In the genomic region with DNA sequence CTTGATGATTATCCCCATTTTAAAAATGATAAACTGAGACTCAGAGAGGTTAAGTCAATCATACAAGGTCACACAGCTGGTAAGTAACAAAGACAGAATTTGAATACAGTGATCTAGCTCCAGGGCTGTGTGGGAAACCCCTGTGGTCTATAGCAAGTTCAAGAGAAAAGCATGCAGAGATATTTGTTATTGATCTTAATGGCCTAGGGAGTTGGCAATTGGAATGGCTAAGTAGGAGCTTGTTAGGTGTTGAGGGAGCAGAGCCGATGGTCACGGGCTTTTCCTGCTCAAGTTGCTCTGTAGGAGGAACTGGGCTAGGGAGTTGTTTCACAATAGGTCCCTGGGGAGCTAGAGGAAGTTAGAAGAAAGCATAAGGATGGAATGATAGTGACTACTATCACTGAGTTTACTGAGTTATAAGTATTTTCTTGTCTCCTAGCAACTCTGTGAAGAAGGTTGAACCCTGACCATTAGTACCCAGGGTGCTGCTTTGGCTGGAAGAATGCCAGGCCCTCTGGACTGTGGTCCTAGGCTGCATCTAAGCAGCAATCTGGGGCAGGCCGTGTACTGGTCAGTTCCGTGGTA, we compare ENCODE assay signal across 9 cellular contexts. TPM values are rescaled to one million over a fixed set of nuclear protein-coding genes. Genes with fewer than 3 reads are reported as not detected.
A peak's percentile ranks its signal among the peaks of the same experiment; 100 is the strongest.
DNase-seq lines count a peak whose midpoint lies in the region; ATAC-seq and TF ChIP-seq lines count a peak whose summit lies in the region.
"Had no signal": no experiment of that assay in that cellular context is flagged by ENCODE, and none has a peak within 500 bp of the region (broad histone marks: within the 10 kb centered on the region; RNA-seq: fewer than 3 reads in every experiment).

No MANE protein-coding gene starts in this region.

- H3K27me3 Mint-ChIP-seq in activated T-helper 1 cell treated with anti-CD3 and anti-CD28 coated beads, Interleukin-12 subunit alpha, Interleukin-12 subunit beta, Interleukin-2, Interleukin-4 antibody, amounts not matched to agents 30 ng/mL and 10 ng/mL and 1 ng/mL, durations not matched to agents 14 hours and 24 hours and 36 hours (ENCODE audit: insufficient read depth), result no peaks in the 10 kb centered on the region

- H3K36me3 ChIP-seq in A673 (ENCODE audit: insufficient read depth, low read length, poor library complexity, severe bottlenecking) (no peaks in the 10 kb centered on the region), transverse colon (no peaks in the 10 kb centered on the region)
- H3K36me3 ChIP-seq: ascending aorta had no signal

- in situ Hi-C loops in transverse colon (cut with MboI; ENCODE audit: low pct_ligation_motif_present in 1 of 4, low pct_unique_long_range_greater_than_20kb in 1 of 4, low sequenced_read_pairs in 3 of 4), result no loop called here

- CTCF ChIA-PET in A673 (lab: Charles Lee), result interaction anchor here (0.7 kb wide), 1 partner anchor 323 kb away, joined by 3 read pairs; no protein-coding TSS in a partner anchor

- whole genome bisulfite sequencing in transverse colon (ENCODE audit: low coverage in 1 of 2), 2 donors, result 57 to 80% methylated on average over 1 to 4 of the region's 4 CpGs

- H3K27me3 ChIP-seq in A673 (replicated peaks; ENCODE audit: insufficient read depth, low read depth, low read length, poor library complexity), result no peaks in the 10 kb centered on the region
- H3K27me3 ChIP-seq in transverse colon, result no peaks in the 10 kb centered on the region
- H3K27me3 ChIP-seq: ascending aorta had no signal

- peak overlapping the region; percentile 84 for H3K27ac Mint-ChIP-seq in activated T-helper 1 cell treated with anti-CD3 and anti-CD28 coated beads, Interleukin-12 subunit alpha, Interleukin-12 subunit beta, Interleukin-2, Interleukin-4 antibody, amounts not matched to agents 30 ng/mL and 10 ng/mL and 1 ng/mL, durations not matched to agents 14 hours and 24 hours and 36 hours

- POLR2A ChIA-PET in A673 (lab: Charles Lee; ENCODE audit: low non-redundant PET), result no interaction called here

- H3K4me1 Mint-ChIP-seq in activated T-helper 1 cell treated with anti-CD3 and anti-CD28 coated beads, Interleukin-12 subunit alpha, Interleukin-12 subunit beta, Interleukin-2, Interleukin-4 antibody, amounts not matched to agents 30 ng/mL and 10 ng/mL and 1 ng/mL, durations not matched to agents 14 hours and 24 hours and 36 hours (ENCODE audit: low read depth), result peaks cover 30% of the 10 kb centered on the region

- peak overlapping the region; percentile 9 for H3K27ac ChIP-seq in A673 (ENCODE audit: low read depth, low read length, poor library complexity, severe bottlenecking)
- peak overlapping the region; percentile 48 to 72 (median 62) for H3K27ac ChIP-seq in transverse colon

- H3K4me1 ChIP-seq in A673 (ENCODE audit: insufficient read depth, low read length, poor library complexity, severe bottlenecking), result peaks cover 16% of the 10 kb centered on the region
- H3K4me1 ChIP-seq in transverse colon, result peaks cover 4 to 26% (median 9%) of the 10 kb centered on the region in 4 donors

- TF ChIP-seq CTCF in A673 (conservative IDR thresholded peaks at IDR 0.05; ENCODE audit: low read depth, low read length) (no peak), transverse colon (IDR thresholded peaks at IDR 0.05) (no peak)

- TF ChIP-seq POLR2A in transverse colon (IDR thresholded peaks at IDR 0.05), result no peak

- no peaks in the 10 kb centered on the region for H3K9me3 Mint-ChIP-seq in activated T-helper 1 cell treated with anti-CD3 and anti-CD28 coated beads, Interleukin-12 subunit alpha, Interleukin-12 subunit beta, Interleukin-2, Interleukin-4 antibody, amounts not matched to agents 30 ng/mL and 10 ng/mL and 1 ng/mL, durations not matched to agents 14 hours and 24 hours and 36 hours

- H3K9me3 ChIP-seq in A673 (ENCODE audit: low read depth, low read length, poor library complexity, severe bottlenecking), result no peaks in the 10 kb centered on the region
- H3K9me3 ChIP-seq in transverse colon, result no peaks in the 10 kb centered on the region
- H3K9me3 ChIP-seq: ascending aorta had no signal

- TF ChIP-seq EP300 in transverse colon (IDR thresholded peaks at IDR 0.05; ENCODE audit: low read depth), result no peak

- peak; percentile 87 for DNase-seq in A673 (ENCODE audit: low spot score)
- DNase-seq in activated T-helper 1 cell treated with anti-CD3 and anti-CD28 coated beads, Interleukin-12 subunit alpha, Interleukin-12 subunit beta, Interleukin-2, Interleukin-4 antibody, amounts not matched to agents 30 ng/mL and 10 ng/mL and 1 ng/mL, durations not matched to agents 14 hours and 24 hours and 36 hours (ENCODE audit: low spot score), result peak; percentile 6
- DNase-seq in left colon, result peak; percentile 60 to 62
- peak; percentile 68 for DNase-seq in transverse colon
- no peak for DNase-seq in central memory CD4-positive, alpha-beta T cell
- DNase-seq in activated gamma-delta T cell treated with Interleukin-2 at 50 U/mL for 16 hours, result no peak

- peak; percentile 55 for ATAC-seq in GM18520 (IDR thresholded peaks at IDR 0.05; ENCODE audit: unreplicated experiment)
- peak; percentile 78 for ATAC-seq in HG03159 (IDR thresholded peaks at IDR 0.05; ENCODE audit: unreplicated experiment)
- ATAC-seq in left colon, result peak; percentile 90

- no TSS peak for BruUV-seq in A673 (replicated peaks; lab: Mats Ljungman, UMichigan)

- peaks cover 29% of the 10 kb centered on the region for H3K36me3 Mint-ChIP-seq in activated T-helper 1 cell treated with anti-CD3 and anti-CD28 coated beads, Interleukin-12 subunit alpha, Interleukin-12 subunit beta, Interleukin-2, Interleukin-4 antibody, amounts not matched to agents 30 ng/mL and 10 ng/mL and 1 ng/mL, durations not matched to agents 14 hours and 24 hours and 36 hours (ENCODE audit: low read depth)

- intact Hi-C loops in A673 (cut with micrococcal nuclease; ENCODE audit: unreplicated experiment), result no loop called here
- intact Hi-C loops in activated T-helper 1 cell treated with anti-CD3 and anti-CD28 coated beads, Interleukin-12 subunit alpha, Interleukin-12 subunit beta, Interleukin-2, Interleukin-4 antibody, amounts not matched to agents 30 ng/mL and 10 ng/mL and 1 ng/mL, durations not matched to agents 14 hours and 24 hours and 36 hours (cut with micrococcal nuclease), result loop anchor here (1.0 to 2.0 kb wide), 3 partner anchors 7 to 44 kb away; no protein-coding TSS in a partner anchor
- intact Hi-C loops in left colon (cut with DNase I, micrococcal nuclease), result no loop called here
- intact Hi-C loops in transverse colon (cut with DNase I; ENCODE audit: low total_unique reads), result no loop called here

- H3K4me3 ChIP-seq in A673 (ENCODE audit: low read depth, low read length, poor library complexity, severe bottlenecking), result no peak overlapping the region
- no peak overlapping the region for H3K4me3 ChIP-seq in transverse colon
- H3K4me3 ChIP-seq: ascending aorta had no signal

- H3K4me3 Mint-ChIP-seq in activated T-helper 1 cell treated with anti-CD3 and anti-CD28 coated beads, Interleukin-12 subunit alpha, Interleukin-12 subunit beta, Interleukin-2, Interleukin-4 antibody, amounts not matched to agents 30 ng/mL and 10 ng/mL and 1 ng/mL, durations not matched to agents 14 hours and 24 hours and 36 hours, result peak overlapping the region; percentile 30

RNA-seq across cellular contexts. Expression of gene RNF125, which starts 30.0 kb away (rescaled TPM):
- 1.2 and 1.5 TPM in 2 replicates for total RNA-seq in A673 (2021)
- 32.2 and 34.6 TPM in 2 replicates for total RNA-seq in activated T-helper 1 cell treated with anti-CD3 and anti-CD28 coated beads, Interleukin-12 subunit alpha, Interleukin-12 subunit beta, Interleukin-2, Interleukin-4 antibody, amounts not matched to agents 30 ng/mL and 10 ng/mL and 1 ng/mL, durations not matched to agents 14 hours and 24 hours and 36 hours
- total RNA-seq in left colon, result 10 to 100 TPM in 1 of 2 donors, 1 to 10 TPM in 1; 8.5 to 12.0 TPM
- total RNA-seq in transverse colon, result 10 to 100 TPM in 2 of 4 donors, 1 to 10 TPM in 2; 7.9 to 12.1 (median 10.3) TPM

RNA-seq across cellular contexts. Expression of gene RNF138, which starts 43.1 kb away (rescaled TPM):
- total RNA-seq in A673 (2021) (54.2 and 61.8 TPM in 2 replicates), left colon (10 to 100 TPM; 38.3 to 54.1 TPM), transverse colon (10 to 100 TPM; 18.3 to 32.2 (median 28.5) TPM)
- total RNA-seq in activated T-helper 1 cell treated with anti-CD3 and anti-CD28 coated beads, Interleukin-12 subunit alpha, Interleukin-12 subunit beta, Interleukin-2, Interleukin-4 antibody, amounts not matched to agents 30 ng/mL and 10 ng/mL and 1 ng/mL, durations not matched to agents 14 hours and 24 hours and 36 hours, result 80.5 and 83.0 TPM in 2 replicates
- total RNA-seq: ascending aorta had no signal

Comparison
In these comparisons a context has a peak if more than half of its experiments do, and no peak if none do; other contexts are left out.
1. DNase-seq: peak in A673 (single experiment), activated T-helper 1 cell treated with anti-CD3 and anti-CD28 coated beads, Interleukin-12 subunit alpha, Interleukin-12 subunit beta, Interleukin-2, Interleukin-4 antibody, amounts not matched to agents 30 ng/mL and 10 ng/mL and 1 ng/mL, durations not matched to agents 14 hours and 24 hours and 36 hours (single experiment), left colon (2 of 2) and transverse colon (single experiment); none in central memory CD4-positive, alpha-beta T cell (single experiment) and activated gamma-delta T cell treated with Interleukin-2 at 50 U/mL for 16 hours (single experiment).
2. Peak in every context shown above with its lines, with median percentiles within 50 percentile points of each other: ATAC-seq.